19 cellular contexts compared by ENCODE assay signal in the genomic region with DNA sequence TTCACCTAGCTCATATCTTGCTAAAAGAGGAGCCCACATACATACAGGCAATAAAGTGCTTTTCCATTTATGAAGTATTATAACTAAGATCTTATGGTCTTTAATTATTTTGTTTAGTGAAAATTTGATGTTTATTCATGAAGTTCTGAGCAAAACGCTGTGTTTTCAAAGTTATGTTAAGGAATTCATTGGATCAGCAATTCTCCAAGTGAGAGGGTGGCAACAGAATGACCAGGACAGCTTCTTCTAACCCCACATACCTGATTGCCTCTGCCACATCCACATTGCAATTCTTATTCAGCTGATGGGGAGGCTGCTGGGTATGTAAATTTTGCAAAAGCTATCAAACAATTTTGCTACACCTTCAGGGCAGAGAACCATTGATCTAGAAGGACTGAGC.
A peak's percentile ranks its signal among the peaks of the same experiment; 100 is the strongest.
DNase-seq lines count a peak whose midpoint lies in the region; ATAC-seq and TF ChIP-seq lines count a peak whose summit lies in the region.
"Had no signal": no experiment of that assay in that cellular context is flagged by ENCODE, and none has a peak within 500 bp of the region (broad histone marks: within the 10 kb centered on the region; RNA-seq: fewer than 3 reads in every experiment).

No MANE protein-coding gene starts in this region.

- H3K27me3 ChIP-seq in ascending aorta (no peaks in the 10 kb centered on the region), left lung (no peaks in the 10 kb centered on the region), gastrocnemius medialis (no peaks in the 10 kb centered on the region), dorsolateral prefrontal cortex (no peaks in the 10 kb centered on the region)

- peaks cover 0 to 38% of the 10 kb centered on the region in 2 donors for H3K4me1 ChIP-seq in ascending aorta
- peaks cover 39 to 50% of the 10 kb centered on the region in 2 donors for H3K4me1 ChIP-seq in left lung
- peaks cover 70 to 81% of the 10 kb centered on the region in 2 donors for H3K4me1 ChIP-seq in gastrocnemius medialis

- peaks cover 2% of the 10 kb centered on the region; the same call in 1 of the 2 replicates for H3K27me3 Mint-ChIP-seq in HFFc6 (ENCODE audit: insufficient read depth)

- ATAC-seq in left lung (no peak), gastrocnemius medialis (no peak), HG03439 (IDR thresholded peaks at IDR 0.05; ENCODE audit: unreplicated experiment) (no peak), HG03460 (IDR thresholded peaks at IDR 0.05; ENCODE audit: unreplicated experiment) (no peak)
- ATAC-seq: GM12878, left colon had no signal

- H3K4me3 ChIP-seq in ascending aorta: no peak overlapping the region
- H3K4me3 ChIP-seq in left lung: no peak overlapping the region
- no peak overlapping the region for H3K4me3 ChIP-seq in gastrocnemius medialis
- no peak overlapping the region for H3K4me3 ChIP-seq in dorsolateral prefrontal cortex
- H3K4me3 ChIP-seq: GM12878 had no signal

- peaks cover 47% of the 10 kb centered on the region for H3K36me3 Mint-ChIP-seq in HFFc6 (ENCODE audit: low read depth)

- TF ChIP-seq CTCF in HFFc6 (IDR thresholded peaks at IDR 0.05) (no peak), ascending aorta (IDR thresholded peaks at IDR 0.05) (no peak), left lung (IDR thresholded peaks at IDR 0.05) (no peak), gastrocnemius medialis (IDR thresholded peaks at IDR 0.05 in 4 of 5, conservative IDR thresholded peaks at IDR 0.05 in 1 of 5) (no peak), dorsolateral prefrontal cortex (IDR thresholded peaks at IDR 0.05 in 54 of 56, conservative IDR thresholded peaks at IDR 0.05 in 2 of 56; ENCODE audit: low read depth in 1 of 56, partially characterized antibody in 56 of 56) (no peak)

- no peak for DNase-seq in HFFc6
- DNase-seq in ascending aorta (ENCODE audit: low spot score in 2 of 2): no peak
- no peak for DNase-seq in left lung
- no peak for DNase-seq in gastrocnemius medialis
- no peak for DNase-seq in central memory CD4-positive, alpha-beta T cell
- no peak for DNase-seq in dorsolateral prefrontal cortex
- DNase-seq: activated CD4-positive, alpha-beta T cell treated with anti-CD3 and anti-CD28 coated beads for 4 hours; activated CD8-positive, alpha-beta memory T cell treated with anti-CD3 and anti-CD28 coated beads, Interleukin-2, amount 50 U/mL, for 48 hours; activated naive CD4-positive, alpha-beta T cell treated with anti-CD3 and anti-CD28 coated beads for 36 hours; hypothalamus; left colon; NCI-H146; NCI-H446; retina; T-helper 9 cell had no signal

- intact Hi-C loops in ascending aorta (cut with DNase I) (loop anchor here (2.0 kb wide), 1 partner anchor 15 kb away; no protein-coding TSS in a partner anchor), left lung (cut with DNase I) (no loop called here), gastrocnemius medialis (cut with DNase I; ENCODE audit: low total_unique reads) (no loop called here), dorsolateral prefrontal cortex (cut with DNase I) (no loop called here)

- H3K4me1 Mint-ChIP-seq in HFFc6 (ENCODE audit: low read depth): peaks cover 93% of the 10 kb centered on the region

- H3K27ac ChIP-seq in ascending aorta (peak overlapping the region; percentile 57 to 58), left lung (peak overlapping the region; percentile 48 to 80), gastrocnemius medialis (peak overlapping the region; percentile 48 to 74 (median 62)), dorsolateral prefrontal cortex (peak overlapping the region in 23 of 59 donors; percentile 20 to 81 (median 54))

- H3K36me3 ChIP-seq in ascending aorta (peaks cover 0 to 6% of the 10 kb centered on the region in 2 donors), left lung (no peaks in the 10 kb centered on the region), gastrocnemius medialis (no peaks in the 10 kb centered on the region)

- no peak for TF ChIP-seq POLR2A in gastrocnemius medialis (IDR thresholded peaks at IDR 0.05)

- in situ Hi-C loops in gastrocnemius medialis (cut with MboI; ENCODE audit: low sequenced_read_pairs in 4 of 4): loop anchor here in 2 of 4 donors (25.0 kb wide), 2 partner anchors 743 to 843 kb away; a partner anchor contains a TSS

- H3K9me3 Mint-ChIP-seq in HFFc6: no peaks in the 10 kb centered on the region
- H3K9me3 Mint-ChIP-seq: activated naive CD4-positive, alpha-beta T cell treated with anti-CD3 and anti-CD28 coated beads for 36 hours; dendritic cell treated with granulocyte-macrophage colony-stimulating factor and Interleukin-4, amounts not matched to agents 40 ng/mL and 50 ng/mL, for 4 days had no signal

- peak overlapping the region; percentile 88 for H3K27ac Mint-ChIP-seq in HFFc6
- H3K27ac Mint-ChIP-seq: activated naive CD4-positive, alpha-beta T cell treated with anti-CD3 and anti-CD28 coated beads for 36 hours; dendritic cell treated with granulocyte-macrophage colony-stimulating factor and Interleukin-4, amounts not matched to agents 40 ng/mL and 50 ng/mL, for 4 days had no signal

- H3K4me3 Mint-ChIP-seq in HFFc6: peak overlapping the region; percentile 80; the same call in 1 of the 2 replicates
- H3K4me3 Mint-ChIP-seq: activated naive CD4-positive, alpha-beta T cell treated with anti-CD3 and anti-CD28 coated beads for 36 hours; dendritic cell treated with granulocyte-macrophage colony-stimulating factor and Interleukin-4, amounts not matched to agents 40 ng/mL and 50 ng/mL, for 4 days had no signal

- H3K9me3 ChIP-seq in ascending aorta (no peaks in the 10 kb centered on the region), left lung (no peaks in the 10 kb centered on the region), gastrocnemius medialis (no peaks in the 10 kb centered on the region)
